Comparison of ENCODE assay signal across 1 cellular context in genomic region chr1:7269525-7269924, GRCh38.
TF ChIP-seq lines count a peak whose summit lies in the region.

No MANE protein-coding gene starts in this region.

TF ChIP-seq in IMR-90, 13 proteins besides CTCF, POLR2A, EP300 and RAD21 (continued from another document):
- TF ChIP-seq USF2 (IDR thresholded peaks at IDR 0.05; ENCODE audit: low read depth, low read length) (no peak), MAZ (IDR thresholded peaks at IDR 0.05; ENCODE audit: borderline replicate concordance, low read depth, low read length) (no peak), CHD1 (IDR thresholded peaks at IDR 0.05; ENCODE audit: low read depth, low read length) (no peak), RCOR1 (IDR thresholded peaks at IDR 0.05; ENCODE audit: insufficient replicate concordance, low read length) (no peak), FOS (IDR thresholded peaks at IDR 0.05; ENCODE audit: low read depth, low read length) (no peak), NFE2L2 (IDR thresholded peaks at IDR 0.05; ENCODE audit: low read depth, low read length) (no peak), MXI1 (IDR thresholded peaks at IDR 0.05; ENCODE audit: borderline replicate concordance, low read depth, low read length) (no peak), SMC3 (IDR thresholded peaks at IDR 0.05; ENCODE audit: low read depth, low read length) (no peak), CEBPB (IDR thresholded peaks at IDR 0.05; ENCODE audit: low read depth, low read length) (no peak), BHLHE40 (IDR thresholded peaks at IDR 0.05; ENCODE audit: low read depth, low read length) (no peak), RFX5 (IDR thresholded peaks at IDR 0.05; ENCODE audit: low read depth, low read length) (no peak), MAFK (IDR thresholded peaks at IDR 0.05; ENCODE audit: low read depth, low read length) (no peak)
